In the genomic region with DNA sequence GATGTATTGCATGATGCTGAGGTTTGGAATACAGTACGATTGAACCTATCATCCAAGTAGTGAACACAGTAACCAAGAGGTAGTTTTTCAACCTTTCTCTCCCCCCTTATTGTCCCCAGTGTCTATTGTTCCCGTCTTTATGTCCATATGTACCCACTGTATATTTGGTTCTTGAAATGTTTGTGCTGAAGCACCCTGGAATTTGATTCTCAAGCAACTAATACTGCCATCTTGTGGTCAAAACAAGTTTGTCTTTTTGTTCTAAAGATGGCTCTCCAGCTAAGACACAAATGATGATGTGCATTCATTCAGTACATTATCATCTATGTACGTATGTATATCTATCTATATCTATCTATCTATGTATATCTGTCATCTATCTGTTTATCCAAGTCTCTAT, we compare ENCODE assay signal across 9 cellular contexts. TPM values are rescaled to one million over a fixed set of nuclear protein-coding genes. Genes with fewer than 3 reads are reported as not detected.
A peak's percentile ranks its signal among the peaks of the same experiment; 100 is the strongest.
DNase-seq lines count a peak whose midpoint lies in the region; ATAC-seq, FAIRE-seq and TF ChIP-seq lines count a peak whose summit lies in the region.
"Had no signal": no experiment of that assay in that cellular context is flagged by ENCODE, and none has a peak within 500 bp of the region (broad histone marks: within the 10 kb centered on the region; RNA-seq: fewer than 3 reads in every experiment).

No MANE protein-coding gene starts in this region.

- no peaks in the 10 kb centered on the region for H3K9me3 Mint-ChIP-seq in endothelial cell (ENCODE audit: unreplicated experiment)
- no peaks in the 10 kb centered on the region for H3K9me3 Mint-ChIP-seq in activated naive CD4-positive, alpha-beta T cell treated with anti-CD3 and anti-CD28 coated beads, Interleukin-2, amount 50 U/mL, for 72 hours
- H3K9me3 Mint-ChIP-seq: stimulated activated naive B cell treated with anti-CD40 and anti-IgM and Interleukin-4, amounts not matched to agents 10 μg/mL and 1 μg/mL and 100 μg/mL, for 72 hours had no signal

- no peaks in the 10 kb centered on the region for H3K36me3 Mint-ChIP-seq in endothelial cell (ENCODE audit: low read depth, unreplicated experiment)
- no peaks in the 10 kb centered on the region for H3K36me3 Mint-ChIP-seq in activated naive CD4-positive, alpha-beta T cell treated with anti-CD3 and anti-CD28 coated beads, Interleukin-2, amount 50 U/mL, for 72 hours
- H3K36me3 Mint-ChIP-seq: stimulated activated naive B cell treated with anti-CD40 and anti-IgM and Interleukin-4, amounts not matched to agents 10 μg/mL and 1 μg/mL and 100 μg/mL, for 72 hours had no signal

- FAIRE-seq in HTR-8/SVneo (lab: Jason Lieb, UNC): no peak

- H3K27ac ChIP-seq in OCI-LY1 (ENCODE audit: low read depth, low read length, poor library complexity, severe bottlenecking) (no peak overlapping the region), osteoblast (ENCODE audit: low read depth, low read length) (no peak overlapping the region)

- no peaks in the 10 kb centered on the region for H3K27me3 Mint-ChIP-seq in endothelial cell (ENCODE audit: unreplicated experiment)

- no peaks in the 10 kb centered on the region for H3K79me2 ChIP-seq in OCI-LY1 (ENCODE audit: insufficient read depth, low read length)
- H3K79me2 ChIP-seq in osteoblast (ENCODE audit: insufficient read depth, low read length): no peaks in the 10 kb centered on the region

- ATAC-seq in activated naive CD4-positive, alpha-beta T cell treated with anti-CD3 and anti-CD28 coated beads, Interleukin-2, amount 50 U/mL, for 72 hours: no peak

- H3K36me3 ChIP-seq in OCI-LY1 (ENCODE audit: insufficient read depth, low read length) (no peaks in the 10 kb centered on the region), osteoblast (ENCODE audit: insufficient read depth, low read length) (no peaks in the 10 kb centered on the region)

- H3K4me2 ChIP-seq in OCI-LY1 (ENCODE audit: low read length) (no peak overlapping the region), osteoblast (ENCODE audit: insufficient read depth, low read length) (no peak overlapping the region)

- no peaks in the 10 kb centered on the region for H3F3A ChIP-seq in OCI-LY1 (ENCODE audit: insufficient read depth, low read length)

- TF ChIP-seq CTCF in GM12873 (IDR thresholded peaks at IDR 0.05; ENCODE audit: insufficient read depth, low read depth, low read length, missing control alignments) (peak; percentile 53), OCI-LY1 (IDR thresholded peaks at IDR 0.05; ENCODE audit: low read length) (peak; percentile 43), endothelial cell (IDR thresholded peaks at IDR 0.05; ENCODE audit: unreplicated experiment) (peak; percentile 55), osteoblast (IDR thresholded peaks at IDR 0.05; ENCODE audit: extremely low read depth, low read depth, low read length) (peak; percentile 63)

- H3K4me1 Mint-ChIP-seq in endothelial cell (ENCODE audit: unreplicated experiment): no peaks in the 10 kb centered on the region
- H3K4me1 Mint-ChIP-seq: stimulated activated naive B cell treated with anti-CD40 and anti-IgM and Interleukin-4, amounts not matched to agents 10 μg/mL and 1 μg/mL and 100 μg/mL, for 72 hours had no signal

- no peaks in the 10 kb centered on the region for H3K27me3 ChIP-seq in OCI-LY1 (ENCODE audit: insufficient read depth, low read length)
- H3K27me3 ChIP-seq in osteoblast (ENCODE audit: insufficient read depth, low read length): peaks cover 7% of the 10 kb centered on the region

- H3K9ac ChIP-seq in OCI-LY1 (ENCODE audit: low read length): no peak overlapping the region

- in situ Hi-C loops in ACHN (cut with HindIII; ENCODE audit: low pct_ligation_motif_present, low pct_unique_long_range_greater_than_20kb, low sequenced_read_pairs): no loop called here

- H3K9me3 ChIP-seq in OCI-LY1 (ENCODE audit: low read length) (no peaks in the 10 kb centered on the region), osteoblast (ENCODE audit: low read depth, low read length) (no peaks in the 10 kb centered on the region)

- no peak overlapping the region for H3K27ac Mint-ChIP-seq in endothelial cell (ENCODE audit: unreplicated experiment)
- no peak overlapping the region for H3K27ac Mint-ChIP-seq in activated naive CD4-positive, alpha-beta T cell treated with anti-CD3 and anti-CD28 coated beads, Interleukin-2, amount 50 U/mL, for 72 hours
- H3K27ac Mint-ChIP-seq: stimulated activated naive B cell treated with anti-CD40 and anti-IgM and Interleukin-4, amounts not matched to agents 10 μg/mL and 1 μg/mL and 100 μg/mL, for 72 hours had no signal

- H3K9me2 ChIP-seq in OCI-LY1 (ENCODE audit: low read depth, low read length): no peaks in the 10 kb centered on the region

- H2AFZ ChIP-seq in OCI-LY1 (ENCODE audit: low read length) (no peak overlapping the region), osteoblast (ENCODE audit: low read length) (no peak overlapping the region)

- H3K4me3 Mint-ChIP-seq in endothelial cell (ENCODE audit: unreplicated experiment): no peak overlapping the region
- H3K4me3 Mint-ChIP-seq: stimulated activated naive B cell treated with anti-CD40 and anti-IgM and Interleukin-4, amounts not matched to agents 10 μg/mL and 1 μg/mL and 100 μg/mL, for 72 hours had no signal

- H4K20me1 ChIP-seq in OCI-LY1 (ENCODE audit: insufficient read depth, low read length) (no peaks in the 10 kb centered on the region), osteoblast (ENCODE audit: insufficient read depth, low read length) (no peaks in the 10 kb centered on the region)

- H3K4me1 ChIP-seq in OCI-LY1 (ENCODE audit: insufficient read depth, low read length, severe bottlenecking): peaks cover 4% of the 10 kb centered on the region
- H3K4me1 ChIP-seq in osteoblast (ENCODE audit: insufficient read depth, low read length): no peaks in the 10 kb centered on the region

- peak; percentile 39 for DNase-seq in ACHN
- DNase-seq in HTR-8/SVneo (ENCODE audit: insufficient read length, low spot score): peak; percentile 0
- peak; percentile 2 for DNase-seq in endothelial cell (ENCODE audit: low spot score)
- DNase-seq in osteoblast (ENCODE audit: insufficient read length, low spot score, missing footprints): no peak
- DNase-seq in activated CD4-positive, alpha-beta T cell treated with anti-CD3 and anti-CD28 coated beads for 4 hours: no peak
- no peak for DNase-seq in activated naive CD4-positive, alpha-beta T cell treated with anti-CD3 and anti-CD28 coated beads, Interleukin-2, amount 50 U/mL, for 72 hours (ENCODE audit: low spot score in 2 of 2)
- DNase-seq: stimulated activated naive B cell treated with anti-CD40 and anti-IgM and Interleukin-4, amounts not matched to agents 10 μg/mL and 1 μg/mL and 100 μg/mL, for 72 hours had no signal

- H3K4me3 ChIP-seq in OCI-LY1 (ENCODE audit: low read depth, low read length, poor library complexity, severe bottlenecking): no peak overlapping the region
- H3K4me3 ChIP-seq in osteoblast (ENCODE audit: insufficient read depth, low read length): no peak overlapping the region

RNA-seq across cellular contexts. Expression of gene DCX, which starts 33.5 kb away (rescaled TPM):
- total RNA-seq in endothelial cell (ENCODE audit: unreplicated experiment): 0.26 TPM
- not detected in 2 replicates for total RNA-seq in osteoblast
- not detected for total RNA-seq in activated naive CD4-positive, alpha-beta T cell treated with anti-CD3 and anti-CD28 coated beads, Interleukin-2, amount 50 U/mL, for 72 hours

Comparison
In these comparisons a context has a peak if more than half of its experiments do, and no peak if none do; other contexts are left out.
1. DNase-seq: peak in ACHN (single experiment), HTR-8/SVneo (single experiment) and endothelial cell (single experiment); none in osteoblast (single experiment), activated CD4-positive, alpha-beta T cell treated with anti-CD3 and anti-CD28 coated beads for 4 hours (0 of 2) and activated naive CD4-positive, alpha-beta T cell treated with anti-CD3 and anti-CD28 coated beads, Interleukin-2, amount 50 U/mL, for 72 hours (0 of 2).
2. Peak in every context shown above with its lines, with median percentiles within 50 percentile points of each other: CTCF ChIP-seq.